14 cellular contexts compared by ENCODE assay signal in the genomic region with DNA sequence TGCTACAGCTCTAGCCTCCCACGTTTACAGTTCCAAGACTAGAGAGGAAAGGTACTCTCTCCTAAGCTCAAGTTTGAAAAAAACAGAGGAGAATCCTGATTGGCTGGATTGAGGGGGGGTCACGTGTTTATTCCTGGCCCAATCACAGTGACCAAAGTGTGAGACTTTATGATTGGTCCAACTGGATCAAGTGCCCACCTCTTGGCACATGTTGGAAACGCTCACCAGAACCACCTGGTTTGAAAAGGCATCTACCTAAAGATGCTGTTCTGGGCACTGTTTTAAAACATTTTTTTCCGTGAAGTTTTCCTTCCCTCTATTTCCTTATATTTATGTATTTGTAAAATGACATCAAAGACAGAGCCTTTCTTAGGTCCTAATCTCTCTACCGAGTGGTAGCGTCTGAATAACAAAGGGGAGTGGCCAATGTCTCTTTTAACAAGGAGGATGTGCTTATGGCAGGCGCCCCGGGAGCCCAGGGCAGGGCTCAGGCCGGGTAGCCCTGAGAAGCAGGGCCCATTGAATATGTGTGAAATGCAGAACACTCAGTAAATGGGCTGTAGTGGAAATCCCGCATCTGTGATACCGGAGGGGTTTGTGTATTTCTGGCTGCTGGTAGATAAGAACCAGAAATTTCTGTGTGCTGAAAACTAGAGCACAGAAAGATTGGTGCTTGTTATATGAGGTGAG.
DNase-seq lines count a peak whose midpoint lies in the region; ATAC-seq and TF ChIP-seq lines count a peak whose summit lies in the region.
"Had no signal": no experiment of that assay in that cellular context is flagged by ENCODE, and none has a peak within 500 bp of the region (broad histone marks: within the 10 kb centered on the region; RNA-seq: fewer than 3 reads in every experiment).

No MANE protein-coding gene starts in this region.

- H3K27me3 Mint-ChIP-seq in GM23338 (ENCODE audit: insufficient read depth, low read depth, poor library complexity) = peaks cover 2% of the 10 kb centered on the region
- peaks cover 3% of the 10 kb centered on the region; the same call in 1 of the 2 replicates for H3K27me3 Mint-ChIP-seq in WTC11 (ENCODE audit: low read depth)
- peaks cover 11% of the 10 kb centered on the region for H3K27me3 Mint-ChIP-seq in activated naive CD8-positive, alpha-beta T cell treated with anti-CD3 and anti-CD28 coated beads for 36 hours

- no peak overlapping the region for H3K27ac Mint-ChIP-seq in GM23338
- H3K27ac Mint-ChIP-seq in WTC11 = no peak overlapping the region
- H3K27ac Mint-ChIP-seq in activated naive CD8-positive, alpha-beta T cell treated with anti-CD3 and anti-CD28 coated beads for 36 hours = no peak overlapping the region
- H3K27ac Mint-ChIP-seq: CD4-positive, alpha-beta memory T cell had no signal

- POLR2A ChIA-PET in WTC11 (lab: Charles Lee) = interaction anchor here (0.6 kb wide), 2 partner anchors 88 to 251 kb away, joined by 3 read pairs; no protein-coding TSS in a partner anchor

- H3F3A ChIP-seq in GM23338 (replicated peaks; ENCODE audit: low read depth) = no peaks in the 10 kb centered on the region

- H3K9me3 Mint-ChIP-seq in GM23338 = peaks cover 9% of the 10 kb centered on the region; the same call in 1 of the 3 replicates
- H3K9me3 Mint-ChIP-seq in WTC11 = peaks cover 21% of the 10 kb centered on the region
- no peaks in the 10 kb centered on the region for H3K9me3 Mint-ChIP-seq in activated naive CD8-positive, alpha-beta T cell treated with anti-CD3 and anti-CD28 coated beads for 36 hours
- H3K9me3 Mint-ChIP-seq: CD4-positive, alpha-beta memory T cell had no signal

- no peaks in the 10 kb centered on the region for H3K36me3 ChIP-seq in GM23338 (ENCODE audit: insufficient read depth)
- H3K36me3 ChIP-seq in Karpas-422 (ENCODE audit: insufficient read depth, low read length) = no peaks in the 10 kb centered on the region
- H3K36me3 ChIP-seq: BLaER1, HAP-1 had no signal

- CTCF ChIA-PET in WTC11 (lab: Charles Lee) = interaction anchor here (0.6 kb wide), 1 partner anchor 129 kb away, joined by 3 read pairs; no protein-coding TSS in a partner anchor

- H3K4me1 ChIP-seq in GM23338 (ENCODE audit: insufficient read depth) (peaks cover 4% of the 10 kb centered on the region; the same call in 1 of the 2 replicates), Karpas-422 (ENCODE audit: low read length) (no peaks in the 10 kb centered on the region)
- H3K4me1 ChIP-seq: BLaER1, HAP-1 had no signal

- H3K9me2 ChIP-seq in GM23338 (ENCODE audit: insufficient read depth) = peaks cover 15% of the 10 kb centered on the region
- H3K9me2 ChIP-seq in Karpas-422 (replicated peaks; ENCODE audit: insufficient read depth, low read length) = no peaks in the 10 kb centered on the region

- H3K27ac ChIP-seq in GM23338 (ENCODE audit: low read depth) (no peak overlapping the region), Karpas-422 (ENCODE audit: low read length) (no peak overlapping the region)
- H3K27ac ChIP-seq: BLaER1 had no signal

- H3K4me2 ChIP-seq in GM23338 (0 out of 2 replicates have a peak overlapping the region, but pooled peaks have one; percentile 15), Karpas-422 (ENCODE audit: low read depth, low read length, poor library complexity, severe bottlenecking) (no peak overlapping the region)
- H3K4me2 ChIP-seq: BLaER1 had no signal

- H3K4me3 Mint-ChIP-seq in GM23338 (no peak overlapping the region), WTC11 (no peak overlapping the region)
- no peak overlapping the region for H3K4me3 Mint-ChIP-seq in activated naive CD8-positive, alpha-beta T cell treated with anti-CD3 and anti-CD28 coated beads for 36 hours
- H3K4me3 Mint-ChIP-seq: CD4-positive, alpha-beta memory T cell had no signal

- H3K79me2 ChIP-seq in GM23338 (replicated peaks; ENCODE audit: insufficient read depth) (no peaks in the 10 kb centered on the region), Karpas-422 (ENCODE audit: low read length) (no peaks in the 10 kb centered on the region)

- no peak overlapping the region for H3K4me3 ChIP-seq in GM23338
- H3K4me3 ChIP-seq in Karpas-422 (ENCODE audit: low read length) = no peak overlapping the region
- H3K4me3 ChIP-seq: BLaER1, HAP-1 had no signal

- DNase-seq in GM23338 (ENCODE audit: low spot score) (peak; percentile 51), Karpas-422 (peak; percentile 44), WTC11 (ENCODE audit: low spot score) (peak; percentile 16), iPS-NIHi7 (ENCODE audit: extremely low spot score) (peak; percentile 48), DMS79 treated with DMSO at 0.1 percent for 48 hours (lab: John Stamatoyannopoulos, UW) (no peak)
- no peak for DNase-seq in activated CD4-positive, alpha-beta T cell treated with anti-CD3 and anti-CD28 coated beads, Interleukin-2, amount 50 U/mL, for 1 hour
- DNase-seq in activated naive CD8-positive, alpha-beta T cell treated with anti-CD3 and anti-CD28 coated beads for 36 hours = no peak
- DNase-seq: CD4-positive, alpha-beta memory T cell; NCI-H1694 treated with DMSO at 0.1 percent for 48 hours; NK-92 treated with Interleukin-12 subunit alpha and Interleukin-12 subunit beta, amount 100 ng/mL, for 24 hours; SIG-M5 had no signal

- peak overlapping the region; percentile 69; the same call in 1 of the 2 replicates for H2AFZ ChIP-seq in GM23338
- no peak overlapping the region for H2AFZ ChIP-seq in Karpas-422 (ENCODE audit: low read length)

- H3K27me3 ChIP-seq in GM23338 (ENCODE audit: insufficient read depth) (no peaks in the 10 kb centered on the region), Karpas-422 (ENCODE audit: low read length) (no peaks in the 10 kb centered on the region; the same call in 1 of the 2 replicates)
- H3K27me3 ChIP-seq: BLaER1 had no signal

- ATAC-seq in GM23338 (peak; percentile 90), WTC11 (peak; percentile 89), HG02798 (IDR thresholded peaks at IDR 0.05; ENCODE audit: poor library complexity, unreplicated experiment) (no peak)

- H3K4me1 Mint-ChIP-seq in GM23338 (peaks cover 10% of the 10 kb centered on the region; the same call in 2 of the 3 replicates), WTC11 (peaks cover 21% of the 10 kb centered on the region)
- H3K4me1 Mint-ChIP-seq in activated naive CD8-positive, alpha-beta T cell treated with anti-CD3 and anti-CD28 coated beads for 36 hours = no peaks in the 10 kb centered on the region
- H3K4me1 Mint-ChIP-seq: CD4-positive, alpha-beta memory T cell had no signal

- H3K9me3 ChIP-seq in Karpas-422 (ENCODE audit: low read length) = no peaks in the 10 kb centered on the region
- H3K9me3 ChIP-seq: BLaER1, HAP-1 had no signal

- no peaks in the 10 kb centered on the region for H4K20me1 ChIP-seq in GM23338 (replicated peaks; ENCODE audit: insufficient read depth)
- no peaks in the 10 kb centered on the region for H4K20me1 ChIP-seq in Karpas-422 (ENCODE audit: insufficient read depth, low read depth, low read length)
- H4K20me1 ChIP-seq: BLaER1 had no signal

- TF ChIP-seq CTCF in GM23338 (conservative IDR thresholded peaks at IDR 0.05; ENCODE audit: low read depth in 2 of 2) (no peak), WTC11 (IDR thresholded peaks at IDR 0.05) (no peak)

- H3K36me3 Mint-ChIP-seq in GM23338 (ENCODE audit: low read depth) (no peaks in the 10 kb centered on the region), WTC11 (no peaks in the 10 kb centered on the region)
- no peaks in the 10 kb centered on the region for H3K36me3 Mint-ChIP-seq in activated naive CD8-positive, alpha-beta T cell treated with anti-CD3 and anti-CD28 coated beads for 36 hours
- H3K36me3 Mint-ChIP-seq: CD4-positive, alpha-beta memory T cell had no signal

- no peak overlapping the region for H3K9ac ChIP-seq in Karpas-422 (ENCODE audit: low read length)
- H3K9ac ChIP-seq: BLaER1 had no signal

TF ChIP-seq in GM23338, 12 proteins besides CTCF, POLR2A, EP300 and RAD21 (continues in another document):
- TF ChIP-seq JUNB (IDR thresholded peaks at IDR 0.05; ENCODE audit: unreplicated experiment) = no peak
- no peak for TF ChIP-seq ZNF331 (CRISPR knock-in tag; IDR thresholded peaks at IDR 0.05; ENCODE audit: low read depth)
- TF ChIP-seq POLR2AphosphoS5 (IDR thresholded peaks at IDR 0.05; ENCODE audit: low read depth) = no peak
- TF ChIP-seq STAT1 (IDR thresholded peaks at IDR 0.05; ENCODE audit: unreplicated experiment) = no peak
- TF ChIP-seq, protein P1, sequence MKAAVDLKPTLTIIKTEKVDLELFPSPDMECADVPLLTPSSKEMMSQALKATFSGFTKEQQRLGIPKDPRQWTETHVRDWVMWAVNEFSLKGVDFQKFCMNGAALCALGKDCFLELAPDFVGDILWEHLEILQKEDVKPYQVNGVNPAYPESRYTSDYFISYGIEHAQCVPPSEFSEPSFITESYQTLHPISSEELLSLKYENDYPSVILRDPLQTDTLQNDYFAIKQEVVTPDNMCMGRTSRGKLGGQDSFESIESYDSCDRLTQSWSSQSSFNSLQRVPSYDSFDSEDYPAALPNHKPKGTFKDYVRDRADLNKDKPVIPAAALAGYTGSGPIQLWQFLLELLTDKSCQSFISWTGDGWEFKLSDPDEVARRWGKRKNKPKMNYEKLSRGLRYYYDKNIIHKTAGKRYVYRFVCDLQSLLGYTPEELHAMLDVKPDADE (IDR thresholded peaks at IDR 0.05) = no peak

TF ChIP-seq in WTC11, 78 proteins besides CTCF, POLR2A, EP300 and RAD21:
- TF ChIP-seq, protein P2, sequence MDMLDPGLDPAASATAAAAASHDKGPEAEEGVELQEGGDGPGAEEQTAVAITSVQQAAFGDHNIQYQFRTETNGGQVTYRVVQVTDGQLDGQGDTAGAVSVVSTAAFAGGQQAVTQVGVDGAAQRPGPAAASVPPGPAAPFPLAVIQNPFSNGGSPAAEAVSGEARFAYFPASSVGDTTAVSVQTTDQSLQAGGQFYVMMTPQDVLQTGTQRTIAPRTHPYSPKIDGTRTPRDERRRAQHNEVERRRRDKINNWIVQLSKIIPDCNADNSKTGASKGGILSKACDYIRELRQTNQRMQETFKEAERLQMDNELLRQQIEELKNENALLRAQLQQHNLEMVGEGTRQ (CRISPR knock-in tag; IDR thresholded peaks at IDR 0.05) = peak; percentile 49; the same call in 1 of the 2 replicates
- no peak for TF ChIP-seq RELA (CRISPR knock-in tag; IDR thresholded peaks at IDR 0.05; ENCODE audit: borderline replicate concordance)
- TF ChIP-seq FOXJ3 (CRISPR knock-in tag; IDR thresholded peaks at IDR 0.05; ENCODE audit: borderline replicate concordance) = no peak
- no peak for TF ChIP-seq ELF4 (CRISPR knock-in tag; IDR thresholded peaks at IDR 0.05; ENCODE audit: low read depth)
- TF ChIP-seq E2F1 (CRISPR knock-in tag; IDR thresholded peaks at IDR 0.05) = no peak

Comparison
In these comparisons a context has a peak if more than half of its experiments do, and no peak if none do; other contexts are left out.
1. DNase-seq: peak in GM23338 (single experiment), Karpas-422 (single experiment), WTC11 (single experiment) and iPS-NIHi7 (single experiment); none in activated CD4-positive, alpha-beta T cell treated with anti-CD3 and anti-CD28 coated beads, Interleukin-2, amount 50 U/mL, for 1 hour (single experiment), DMS79 treated with DMSO at 0.1 percent for 48 hours (single experiment) and activated naive CD8-positive, alpha-beta T cell treated with anti-CD3 and anti-CD28 coated beads for 36 hours (single experiment).